ENCODE assay signal across 23 cellular contexts in genomic region chr1:233884461-233885151, GRCh38. TPM values are rescaled to one million over a fixed set of nuclear protein-coding genes. Genes with fewer than 3 reads are reported as not detected.
"Had no signal": no experiment of that assay in that cellular context is flagged by ENCODE, and none has a peak within 500 bp of the region (broad histone marks: within the 10 kb centered on the region; RNA-seq: fewer than 3 reads in every experiment).

No MANE protein-coding gene starts in this region.

- H3K4me1 ChIP-seq: foreskin keratinocyte, lower lobe of right lung, neural progenitor cell, right lobe of liver, stomach, suprapubic skin, tibial nerve had no signal

- H3K27ac ChIP-seq: coronary artery, foreskin keratinocyte, lower lobe of right lung, neural progenitor cell, right lobe of liver, stomach, suprapubic skin, tibial nerve had no signal

- DNase-seq: activated CD4-positive, alpha-beta memory T cell treated with anti-CD3 and anti-CD28 coated beads for 36 hours; activated CD4-positive, alpha-beta T cell treated with anti-CD3 and anti-CD28 coated beads for 48 hours; activated naive CD4-positive, alpha-beta T cell treated with Interleukin-2 at 50 U/mL for 16 hours; activated naive CD8-positive, alpha-beta T cell treated with anti-CD3 and anti-CD28 coated beads for 36 hours; activated T-cell treated with anti-CD3 and anti-CD28 coated beads, Interleukin-2, amount 50 U/mL, for 48 hours; cerebellar nuclear complex; kidney; lower lobe of right lung; naive thymus-derived CD4-positive, alpha-beta T cell; posterior cingulate gyrus; right lobe of liver; small intestine; stimulated activated CD4-positive, alpha-beta T cell treated with anti-CD3 and anti-CD28 coated beads, Interleukin-15, amount 100 ng/mL, for 24 hours; stomach had no signal

- H3K27ac Mint-ChIP-seq: activated CD4-positive, alpha-beta memory T cell treated with anti-CD3 and anti-CD28 coated beads for 36 hours; activated naive CD8-positive, alpha-beta T cell treated with anti-CD3 and anti-CD28 coated beads for 36 hours; naive thymus-derived CD4-positive, alpha-beta T cell; neural progenitor cell; stimulated activated memory B cell treated with anti-CD40 and anti-IgM and Interleukin-4, amounts not matched to agents 10 μg/mL and 1 μg/mL and 100 μg/mL, for 72 hours had no signal

- ATAC-seq: lower lobe of right lung; naive thymus-derived CD4-positive, alpha-beta T cell; right lobe of liver; stimulated activated memory B cell treated with anti-CD40 and anti-IgM and Interleukin-4, amounts not matched to agents 10 μg/mL and 1 μg/mL and 100 μg/mL, for 72 hours had no signal

- H3K27me3 ChIP-seq: neural progenitor cell, right lobe of liver, tibial nerve had no signal

- H3K36me3 ChIP-seq: lower lobe of right lung, neural progenitor cell, right lobe of liver, stomach, suprapubic skin, tibial nerve had no signal

- H2AFZ ChIP-seq: neural progenitor cell had no signal

- H3K36me3 Mint-ChIP-seq: activated CD4-positive, alpha-beta memory T cell treated with anti-CD3 and anti-CD28 coated beads for 36 hours; activated naive CD8-positive, alpha-beta T cell treated with anti-CD3 and anti-CD28 coated beads for 36 hours; neural progenitor cell; stimulated activated memory B cell treated with anti-CD40 and anti-IgM and Interleukin-4, amounts not matched to agents 10 μg/mL and 1 μg/mL and 100 μg/mL, for 72 hours had no signal

- H3K4me2 ChIP-seq: neural progenitor cell had no signal

- H3K4me3 Mint-ChIP-seq: activated CD4-positive, alpha-beta memory T cell treated with anti-CD3 and anti-CD28 coated beads for 36 hours; activated naive CD8-positive, alpha-beta T cell treated with anti-CD3 and anti-CD28 coated beads for 36 hours; naive thymus-derived CD4-positive, alpha-beta T cell; neural progenitor cell; stimulated activated memory B cell treated with anti-CD40 and anti-IgM and Interleukin-4, amounts not matched to agents 10 μg/mL and 1 μg/mL and 100 μg/mL, for 72 hours had no signal

- H3K9ac ChIP-seq: neural progenitor cell had no signal

- H3K4me3 ChIP-seq: coronary artery, lower lobe of right lung, neural progenitor cell, right lobe of liver, stomach, suprapubic skin, tibial nerve had no signal

- H3K27me3 Mint-ChIP-seq: stimulated activated memory B cell treated with anti-CD40 and anti-IgM and Interleukin-4, amounts not matched to agents 10 μg/mL and 1 μg/mL and 100 μg/mL, for 72 hours had no signal

- H3K4me1 Mint-ChIP-seq: activated naive CD8-positive, alpha-beta T cell treated with anti-CD3 and anti-CD28 coated beads for 36 hours; naive thymus-derived CD4-positive, alpha-beta T cell; stimulated activated memory B cell treated with anti-CD40 and anti-IgM and Interleukin-4, amounts not matched to agents 10 μg/mL and 1 μg/mL and 100 μg/mL, for 72 hours had no signal

- H3K9me3 ChIP-seq: lower lobe of right lung, right lobe of liver, tibial nerve had no signal

RNA-seq across cellular contexts. Expression of gene SLC35F3, which starts 19.9 kb away (rescaled TPM):
- total RNA-seq: fibroblast of lung, glomerular endothelial cell, mesenteric fat pad, right lobe of liver had no signal
- polyA plus RNA-seq: fibroblast of lung had no signal
